Comparison of ENCODE assay signal across 29 cellular contexts in genomic region chr17:76747716-76748360, GRCh38. TPM values are rescaled to one million over a fixed set of nuclear protein-coding genes. Genes with fewer than 3 reads are reported as not detected.
DNase-seq lines count a peak whose midpoint lies in the region; ATAC-seq and TF ChIP-seq lines count a peak whose summit lies in the region.
"Had no signal": no experiment of that assay in that cellular context is flagged by ENCODE, and none has a peak within 500 bp of the region (broad histone marks: within the 10 kb centered on the region; RNA-seq: fewer than 3 reads in every experiment).

No MANE protein-coding gene starts in this region.

- H3K9me3 ChIP-seq in lung (ENCODE audit: control insufficient read depth in 2 of 2, insufficient read depth in 1 of 2, low read length in 1 of 2) (no peaks in the 10 kb centered on the region), suprapubic skin (no peaks in the 10 kb centered on the region)
- H3K9me3 ChIP-seq: adrenal gland, body of pancreas, neutrophil, tibial artery had no signal

- TF ChIP-seq POLR2A in suprapubic skin (IDR thresholded peaks at IDR 0.05) = no peak

- no peak for DNase-seq in activated naive CD4-positive, alpha-beta T cell treated with anti-CD3 and anti-CD28 coated beads for 36 hours
- DNase-seq in epidermal melanocyte (ENCODE audit: insufficient read length, low spot score) (peak; percentile 48), lung (ENCODE audit: low spot score) (no peak), suprapubic skin (ENCODE audit: low spot score in 2 of 2) (no peak), DMS114 treated with DMSO at 0.1 percent for 48 hours (lab: John Stamatoyannopoulos, UW; ENCODE audit: unreplicated experiment) (no peak), NCI-H1436 treated with DMSO at 0.1 percent for 48 hours (lab: John Stamatoyannopoulos, UW) (no peak), RKO (ENCODE audit: low spot score) (no peak)
- DNase-seq: 8988T; activated CD4-positive, alpha-beta T cell treated with anti-CD3 and anti-CD28 coated beads, Interleukin-2, amount 10 ng/mL, durations not matched to agents 7 days and 5 days; activated naive CD4-positive, alpha-beta T cell; activated T-cell treated with anti-CD3 and anti-CD28 coated beads, Interleukin-2, amount 50 U/mL, for 4 hours; body of pancreas; CD4-positive, alpha-beta T cell; EL; HFFc6; mammary epithelial cell; NCI-H1092; NCI-H1930; NCI-H69; RPMI8226; tibial artery had no signal

- H3K4me3 ChIP-seq in lung (no peak overlapping the region), suprapubic skin (no peak overlapping the region)
- H3K4me3 ChIP-seq: adrenal gland, body of pancreas, GM12878, tibial artery had no signal

- CTCF ChIA-PET in activated naive CD4-positive, alpha-beta T cell treated with anti-CD3 and anti-CD28 coated beads for 36 hours (lab: Charles Lee) = no interaction called here

- no peak overlapping the region for H3K4me3 Mint-ChIP-seq in activated naive CD4-positive, alpha-beta T cell treated with anti-CD3 and anti-CD28 coated beads, Interleukin-2, amount 50 U/mL, for 24 hours
- no peak overlapping the region for H3K4me3 Mint-ChIP-seq in activated naive CD4-positive, alpha-beta T cell treated with anti-CD3 and anti-CD28 coated beads for 36 hours
- H3K4me3 Mint-ChIP-seq: activated CD4-positive, alpha-beta T cell treated with anti-CD3 and anti-CD28 coated beads, Interleukin-2, amount 10 ng/mL, durations not matched to agents 7 days and 5 days; activated T-cell treated with anti-CD3 and anti-CD28 coated beads, Interleukin-2, amount 50 U/mL, for 4 hours; CD4-positive, alpha-beta T cell; HFFc6; stimulated activated naive CD8-positive, alpha-beta T cell treated with anti-CD3 and anti-CD28 coated beads, Interleukin-15, Interleukin-2, amounts not matched to agents 100 ng/mL and 50 ng/mL, for 24 hours; WTC11 had no signal

- peaks cover 7 to 18% of the 10 kb centered on the region in 2 donors for H3K36me3 ChIP-seq in lung (ENCODE audit: control insufficient read depth in 2 of 2, insufficient read depth in 2 of 2, low read length in 2 of 2)
- peaks cover 38% of the 10 kb centered on the region for H3K36me3 ChIP-seq in suprapubic skin

- no peak for TF ChIP-seq EP300 in suprapubic skin (IDR thresholded peaks at IDR 0.05)

- H3K4me1 ChIP-seq in lung (ENCODE audit: control insufficient read depth in 2 of 2, insufficient read depth in 2 of 2, low read length in 2 of 2) (peaks cover 0 to 1% of the 10 kb centered on the region in 2 donors), suprapubic skin (peaks cover 5% of the 10 kb centered on the region)
- H3K4me1 ChIP-seq: adrenal gland, body of pancreas, tibial artery had no signal

- 71 to 80% methylated on average over 9 of the region's 9 CpGs for WGBS in lung, 2 donors
- 44% methylated on average over 9 of the region's 9 CpGs for WGBS in suprapubic skin

- H3K27ac Mint-ChIP-seq in activated naive CD4-positive, alpha-beta T cell treated with anti-CD3 and anti-CD28 coated beads, Interleukin-2, amount 50 U/mL, for 24 hours = peak overlapping the region; percentile 13
- no peak overlapping the region for H3K27ac Mint-ChIP-seq in activated naive CD4-positive, alpha-beta T cell treated with anti-CD3 and anti-CD28 coated beads for 36 hours
- H3K27ac Mint-ChIP-seq: activated CD4-positive, alpha-beta T cell treated with anti-CD3 and anti-CD28 coated beads, Interleukin-2, amount 10 ng/mL, durations not matched to agents 7 days and 5 days; CD4-positive, alpha-beta T cell; HFFc6; progenitor cell of endocrine pancreas; stimulated activated naive CD8-positive, alpha-beta T cell treated with anti-CD3 and anti-CD28 coated beads, Interleukin-15, Interleukin-2, amounts not matched to agents 100 ng/mL and 50 ng/mL, for 24 hours; WTC11 had no signal

- peak overlapping the region; percentile 27 to 78 for H3K27ac ChIP-seq in lung (ENCODE audit: low read depth in 1 of 2, low read length in 1 of 2)
- H3K27ac ChIP-seq in suprapubic skin = peak overlapping the region; percentile 34
- H3K27ac ChIP-seq: adrenal gland, body of pancreas, neutrophil, tibial artery had no signal

- ATAC-seq in lung (ENCODE audit: insufficient read depth, low FRiP score) = no peak
- ATAC-seq: activated T-cell treated with anti-CD3 and anti-CD28 coated beads, Interleukin-2, amount 50 U/mL, for 4 hours; body of pancreas; GM12878; SK-N-SH treated with all-trans-retinoic acid at 6 μM for 48 hours; WTC11 had no signal

- no peaks in the 10 kb centered on the region for H3K27me3 Mint-ChIP-seq in activated naive CD4-positive, alpha-beta T cell treated with anti-CD3 and anti-CD28 coated beads, Interleukin-2, amount 50 U/mL, for 24 hours
- H3K27me3 Mint-ChIP-seq in activated naive CD4-positive, alpha-beta T cell treated with anti-CD3 and anti-CD28 coated beads for 36 hours (ENCODE audit: low read depth) = no peaks in the 10 kb centered on the region
- H3K27me3 Mint-ChIP-seq: activated CD4-positive, alpha-beta T cell treated with anti-CD3 and anti-CD28 coated beads, Interleukin-2, amount 10 ng/mL, durations not matched to agents 7 days and 5 days; CD4-positive, alpha-beta T cell; progenitor cell of endocrine pancreas; stimulated activated naive CD8-positive, alpha-beta T cell treated with anti-CD3 and anti-CD28 coated beads, Interleukin-15, Interleukin-2, amounts not matched to agents 100 ng/mL and 50 ng/mL, for 24 hours had no signal

- H3K27me3 ChIP-seq in lung (ENCODE audit: control insufficient read depth, insufficient read depth) (no peaks in the 10 kb centered on the region), suprapubic skin (no peaks in the 10 kb centered on the region)
- H3K27me3 ChIP-seq: adrenal gland, body of pancreas, neutrophil, tibial artery had no signal

- intact Hi-C loops in activated naive CD4-positive, alpha-beta T cell treated with anti-CD3 and anti-CD28 coated beads for 36 hours (cut with micrococcal nuclease) = no loop called here

- TF ChIP-seq CTCF in lung (IDR thresholded peaks at IDR 0.05; ENCODE audit: control extremely low read depth, extremely low read depth) = no peak
- no peak for TF ChIP-seq CTCF in suprapubic skin (IDR thresholded peaks at IDR 0.05)

- peaks cover 10% of the 10 kb centered on the region for H3K36me3 Mint-ChIP-seq in activated naive CD4-positive, alpha-beta T cell treated with anti-CD3 and anti-CD28 coated beads, Interleukin-2, amount 50 U/mL, for 24 hours
- peaks cover 27% of the 10 kb centered on the region for H3K36me3 Mint-ChIP-seq in activated naive CD4-positive, alpha-beta T cell treated with anti-CD3 and anti-CD28 coated beads for 36 hours (ENCODE audit: low read depth)

- H3K9me3 Mint-ChIP-seq in activated naive CD4-positive, alpha-beta T cell treated with anti-CD3 and anti-CD28 coated beads, Interleukin-2, amount 50 U/mL, for 24 hours = no peaks in the 10 kb centered on the region
- H3K9me3 Mint-ChIP-seq in activated naive CD4-positive, alpha-beta T cell treated with anti-CD3 and anti-CD28 coated beads for 36 hours = no peaks in the 10 kb centered on the region
- H3K9me3 Mint-ChIP-seq: activated CD4-positive, alpha-beta T cell treated with anti-CD3 and anti-CD28 coated beads, Interleukin-2, amount 10 ng/mL, durations not matched to agents 7 days and 5 days; activated T-cell treated with anti-CD3 and anti-CD28 coated beads, Interleukin-2, amount 50 U/mL, for 4 hours; CD4-positive, alpha-beta T cell; stimulated activated naive CD8-positive, alpha-beta T cell treated with anti-CD3 and anti-CD28 coated beads, Interleukin-15, Interleukin-2, amounts not matched to agents 100 ng/mL and 50 ng/mL, for 24 hours; WTC11 had no signal

- H3K4me1 Mint-ChIP-seq in activated naive CD4-positive, alpha-beta T cell treated with anti-CD3 and anti-CD28 coated beads, Interleukin-2, amount 50 U/mL, for 24 hours = peaks cover 18% of the 10 kb centered on the region
- H3K4me1 Mint-ChIP-seq in activated naive CD4-positive, alpha-beta T cell treated with anti-CD3 and anti-CD28 coated beads for 36 hours (ENCODE audit: low read depth) = peaks cover 21% of the 10 kb centered on the region
- H3K4me1 Mint-ChIP-seq: WTC11 had no signal

RNA-seq across cellular contexts. Expression of gene MFSD11, which starts 9.9 kb away (rescaled TPM):
- 10 to 100 TPM; 15.0 to 15.8 TPM for total RNA-seq in activated naive CD4-positive, alpha-beta T cell treated with anti-CD3 and anti-CD28 coated beads for 36 hours
- total RNA-seq in lung (10 to 100 TPM; 30.5 to 57.5 TPM), suprapubic skin (10 to 100 TPM; 31.5 to 78.8 (median 37.2) TPM)
- polyA plus RNA-seq in lung = 10 to 100 TPM; 12.0 to 19.5 TPM

RNA-seq across cellular contexts. Expression of gene SRSF2, which starts 10.7 kb away (rescaled TPM):
- 100 to 1,000 TPM; 241 to 263 TPM for total RNA-seq in activated naive CD4-positive, alpha-beta T cell treated with anti-CD3 and anti-CD28 coated beads for 36 hours
- total RNA-seq in lung = 100 to 1,000 TPM; 172 to 215 TPM
- polyA plus RNA-seq in lung = 100 to 1,000 TPM; 136 to 251 TPM
- total RNA-seq in suprapubic skin = 100 to 1,000 TPM; 170 to 253 (median 186) TPM

RNA-seq across cellular contexts. Expression of gene METTL23, which starts 21.2 kb away (rescaled TPM):
- total RNA-seq in activated naive CD4-positive, alpha-beta T cell treated with anti-CD3 and anti-CD28 coated beads for 36 hours = 10 to 100 TPM; 18.9 to 20.0 TPM
- total RNA-seq in lung (10 to 100 TPM; 23.1 to 34.5 TPM), suprapubic skin (10 to 100 TPM; 20.6 to 29.9 (median 23.0) TPM)
- polyA plus RNA-seq in lung = 10 to 100 TPM; 37.7 to 43.1 TPM

RNA-seq across cellular contexts. Expression of gene JMJD6, which starts 21.4 kb away (rescaled TPM):
- total RNA-seq in activated naive CD4-positive, alpha-beta T cell treated with anti-CD3 and anti-CD28 coated beads for 36 hours = 10 to 100 TPM; 33.0 to 33.6 TPM
- 10 to 100 TPM; 25.6 to 34.3 TPM for total RNA-seq in lung
- polyA plus RNA-seq in lung = 10 to 100 TPM; 23.8 to 52.9 TPM
- total RNA-seq in suprapubic skin = 10 to 100 TPM; 13.8 to 22.1 (median 17.7) TPM

RNA-seq across cellular contexts. Expression of gene MXRA7, which starts 37.1 kb away (rescaled TPM):
- total RNA-seq in activated naive CD4-positive, alpha-beta T cell treated with anti-CD3 and anti-CD28 coated beads for 36 hours = 1 to 10 TPM; 3.8 to 4.2 TPM
- total RNA-seq in lung (100 to 1,000 TPM; 101 to 127 TPM), suprapubic skin (10 to 100 TPM; 44.5 to 67.8 (median 56.9) TPM)
- polyA plus RNA-seq in lung = 10 to 100 TPM; 60.9 to 65.4 TPM
